ENCODE assay signal across 1 cellular context in genomic region chr11:125320347-125321122, GRCh38.
TF ChIP-seq lines count a peak whose summit lies in the region.

No MANE protein-coding gene starts in this region.

TF ChIP-seq in WTC11, 78 proteins besides CTCF, POLR2A, EP300 and RAD21 (continued from another document):
- TF ChIP-seq, protein P1, sequence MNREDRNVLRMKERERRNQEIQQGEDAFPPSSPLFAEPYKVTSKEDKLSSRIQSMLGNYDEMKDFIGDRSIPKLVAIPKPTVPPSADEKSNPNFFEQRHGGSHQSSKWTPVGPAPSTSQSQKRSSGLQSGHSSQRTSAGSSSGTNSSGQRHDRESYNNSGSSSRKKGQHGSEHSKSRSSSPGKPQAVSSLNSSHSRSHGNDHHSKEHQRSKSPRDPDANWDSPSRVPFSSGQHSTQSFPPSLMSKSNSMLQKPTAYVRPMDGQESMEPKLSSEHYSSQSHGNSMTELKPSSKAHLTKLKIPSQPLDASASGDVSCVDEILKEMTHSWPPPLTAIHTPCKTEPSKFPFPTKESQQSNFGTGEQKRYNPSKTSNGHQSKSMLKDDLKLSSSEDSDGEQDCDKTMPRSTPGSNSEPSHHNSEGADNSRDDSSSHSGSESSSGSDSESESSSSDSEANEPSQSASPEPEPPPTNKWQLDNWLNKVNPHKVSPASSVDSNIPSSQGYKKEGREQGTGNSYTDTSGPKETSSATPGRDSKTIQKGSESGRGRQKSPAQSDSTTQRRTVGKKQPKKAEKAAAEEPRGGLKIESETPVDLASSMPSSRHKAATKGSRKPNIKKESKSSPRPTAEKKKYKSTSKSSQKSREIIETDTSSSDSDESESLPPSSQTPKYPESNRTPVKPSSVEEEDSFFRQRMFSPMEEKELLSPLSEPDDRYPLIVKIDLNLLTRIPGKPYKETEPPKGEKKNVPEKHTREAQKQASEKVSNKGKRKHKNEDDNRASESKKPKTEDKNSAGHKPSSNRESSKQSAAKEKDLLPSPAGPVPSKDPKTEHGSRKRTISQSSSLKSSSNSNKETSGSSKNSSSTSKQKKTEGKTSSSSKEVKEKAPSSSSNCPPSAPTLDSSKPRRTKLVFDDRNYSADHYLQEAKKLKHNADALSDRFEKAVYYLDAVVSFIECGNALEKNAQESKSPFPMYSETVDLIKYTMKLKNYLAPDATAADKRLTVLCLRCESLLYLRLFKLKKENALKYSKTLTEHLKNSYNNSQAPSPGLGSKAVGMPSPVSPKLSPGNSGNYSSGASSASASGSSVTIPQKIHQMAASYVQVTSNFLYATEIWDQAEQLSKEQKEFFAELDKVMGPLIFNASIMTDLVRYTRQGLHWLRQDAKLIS (CRISPR knock-in tag; IDR thresholded peaks at IDR 0.05; ENCODE audit: borderline replicate concordance), result no peak
- TF ChIP-seq CREM (CRISPR knock-in tag; IDR thresholded peaks at IDR 0.05), result no peak
